Comparison of ENCODE assay signal across 8 cellular contexts in the genomic region with DNA sequence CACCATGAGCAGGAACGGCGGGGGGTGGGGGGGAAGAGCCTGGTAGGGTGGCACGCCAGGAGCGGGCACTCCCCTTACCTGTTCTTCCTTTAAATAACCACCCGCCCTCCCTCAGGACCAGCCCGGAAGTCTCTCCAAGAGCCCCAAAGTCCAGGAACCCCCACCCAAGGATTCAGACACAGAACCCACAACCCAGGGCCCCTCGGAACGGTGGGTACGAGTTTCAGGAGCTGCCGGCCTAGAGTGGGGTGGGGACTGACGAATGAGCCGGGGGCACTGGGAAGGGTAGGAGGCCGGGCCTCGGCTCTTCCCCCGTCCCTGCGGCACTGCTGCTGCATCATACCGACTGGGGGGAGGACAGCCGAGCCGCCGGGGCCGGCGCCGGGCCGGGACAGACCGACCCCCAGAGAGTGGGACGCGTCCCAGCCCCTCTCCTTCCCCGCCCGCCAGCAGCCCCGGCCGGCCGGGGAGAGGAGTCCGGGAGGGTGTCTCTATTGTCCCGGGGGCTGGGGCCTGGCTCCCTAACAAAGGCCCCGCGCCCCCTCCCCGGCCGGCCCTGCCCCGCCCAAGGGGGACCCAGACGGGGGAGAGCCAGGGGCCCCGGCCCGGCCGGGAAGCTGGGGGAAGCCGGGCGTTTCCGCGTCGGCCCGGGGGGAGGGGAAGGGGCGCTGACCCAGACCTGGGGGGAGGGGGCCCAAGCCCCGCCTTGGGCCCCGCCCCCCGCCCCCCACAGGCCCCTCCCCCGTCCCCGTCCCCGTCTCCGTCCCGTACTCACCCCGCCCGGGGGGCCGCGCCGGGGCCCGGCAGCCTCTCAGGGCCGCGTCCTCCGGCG. TPM values are rescaled to one million over a fixed set of nuclear protein-coding genes. Genes with fewer than 3 reads are reported as not detected.
A peak's percentile ranks its signal among the peaks of the same experiment; 100 is the strongest.
DNase-seq lines count a peak whose midpoint lies in the region; ATAC-seq and TF ChIP-seq lines count a peak whose summit lies in the region.

No MANE protein-coding gene starts in this region.

- ATAC-seq in GM19328 (IDR thresholded peaks at IDR 0.05; ENCODE audit: unreplicated experiment) (peak; percentile 15), HG03432 (IDR thresholded peaks at IDR 0.05; ENCODE audit: unreplicated experiment) (peak; percentile 33)
- peak; percentile 11 for ATAC-seq in activated naive CD8-positive, alpha-beta T cell treated with anti-CD3 and anti-CD28 coated beads, Interleukin-2, amount 10 ng/mL, durations not matched to agents 7 days and 5 days (ENCODE audit: low read depth)

- H3K36me3 Mint-ChIP-seq in activated naive CD8-positive, alpha-beta T cell treated with anti-CD3 and anti-CD28 coated beads, Interleukin-2, amount 10 ng/mL, durations not matched to agents 7 days and 5 days: peaks cover 9% of the 10 kb centered on the region

- no peaks in the 10 kb centered on the region for H3K27me3 Mint-ChIP-seq in activated naive CD8-positive, alpha-beta T cell treated with anti-CD3 and anti-CD28 coated beads, Interleukin-2, amount 10 ng/mL, durations not matched to agents 7 days and 5 days

- H3K4me2 ChIP-seq in BLaER1: peak overlapping the region; percentile 94

- H3K9me3 ChIP-seq in BLaER1 (no peaks in the 10 kb centered on the region), ovary (no peaks in the 10 kb centered on the region)

- no peak for TF ChIP-seq CTCF in ovary (IDR thresholded peaks at IDR 0.05)

- H3K4me3 ChIP-seq in BLaER1 (peak overlapping the region; percentile 96), ovary (peak overlapping the region; percentile 83)

- H3K27me3 ChIP-seq in BLaER1: no peaks in the 10 kb centered on the region
- no peaks in the 10 kb centered on the region for H3K27me3 ChIP-seq in ovary

- H3K27ac ChIP-seq in BLaER1 (peak overlapping the region; percentile 96), ovary (peak overlapping the region; percentile 94 to 95)

- H3K4me1 ChIP-seq in BLaER1: peaks cover 51% of the 10 kb centered on the region
- H3K4me1 ChIP-seq in ovary (ENCODE audit: insufficient read depth): no peaks in the 10 kb centered on the region

- H3K4me1 Mint-ChIP-seq in activated naive CD8-positive, alpha-beta T cell treated with anti-CD3 and anti-CD28 coated beads, Interleukin-2, amount 10 ng/mL, durations not matched to agents 7 days and 5 days: peaks cover 43% of the 10 kb centered on the region

- peaks cover 30% of the 10 kb centered on the region for H4K20me1 ChIP-seq in BLaER1

- POLR2A ChIA-PET in activated naive CD8-positive, alpha-beta T cell treated with anti-CD3 and anti-CD28 coated beads, Interleukin-2, amount 10 ng/mL, durations not matched to agents 7 days and 5 days (lab: Charles Lee): interaction anchor here (0.5 to 4.6 kb wide), 13 partner anchors 9 to 945 kb away, joined by 3 to 56 read pairs (median 9); partner anchors contain the start of genes GRN, SLC25A39 and TMUB2

- peak overlapping the region; percentile 95 for H3K4me3 Mint-ChIP-seq in activated naive CD8-positive, alpha-beta T cell treated with anti-CD3 and anti-CD28 coated beads, Interleukin-2, amount 10 ng/mL, durations not matched to agents 7 days and 5 days

- peak overlapping the region; percentile 97 for H3K9ac ChIP-seq in BLaER1

- H3K36me3 ChIP-seq in BLaER1 (peaks cover 37% of the 10 kb centered on the region), ovary (no peaks in the 10 kb centered on the region)

- no peaks in the 10 kb centered on the region for H3K9me3 Mint-ChIP-seq in activated naive CD8-positive, alpha-beta T cell treated with anti-CD3 and anti-CD28 coated beads, Interleukin-2, amount 10 ng/mL, durations not matched to agents 7 days and 5 days

- peak; percentile 10 for TF ChIP-seq POLR2A in ovary (IDR thresholded peaks at IDR 0.05)

- intact Hi-C loops in cardiac septum (cut with DNase I): no loop called here
- intact Hi-C loops in ovary (cut with DNase I): no loop called here

- WGBS in ovary, 3 donors: 0 to 1% (median 0%) methylated on average over 27 to 63 of the region's 68 CpGs

- peak overlapping the region; percentile 95 for H3K27ac Mint-ChIP-seq in activated naive CD8-positive, alpha-beta T cell treated with anti-CD3 and anti-CD28 coated beads, Interleukin-2, amount 10 ng/mL, durations not matched to agents 7 days and 5 days

- DNase-seq in SK-N-DZ (ENCODE audit: low spot score) (peak; percentile 47), cardiac septum (ENCODE audit: low spot score) (peak; percentile 89), ovary (peak; percentile 61 to 79 (median 75)), NCI-H187 (lab: John Stamatoyannopoulos, UW) (no peak)
- DNase-seq in activated naive CD8-positive, alpha-beta T cell treated with anti-CD3 and anti-CD28 coated beads, Interleukin-2, amount 10 ng/mL, durations not matched to agents 7 days and 5 days: peak; percentile 78

- TF ChIP-seq EP300 in ovary (IDR thresholded peaks at IDR 0.05): no peak

RNA-seq across cellular contexts. Expression of gene ATXN7L3, which starts 0.7 kb away (rescaled TPM):
- 65.3 and 79.4 TPM in 2 replicates for polyA plus RNA-seq in SK-N-DZ (2014; cell fraction: cytosol; rRNA removed)
- polyA plus RNA-seq in SK-N-DZ (2014; cell fraction: nucleus; rRNA removed): 83.0 and 87.0 TPM in 2 replicates
- total RNA-seq in activated naive CD8-positive, alpha-beta T cell treated with anti-CD3 and anti-CD28 coated beads, Interleukin-2, amount 10 ng/mL, durations not matched to agents 7 days and 5 days: 100 to 1,000 TPM; 116 TPM
- 37.8 TPM for total RNA-seq in cardiac septum
- 10 to 100 TPM; 25.3 to 97.4 (median 72.6) TPM for total RNA-seq in ovary
- 10 to 100 TPM; 33.6 to 45.1 TPM for polyA plus RNA-seq in ovary

RNA-seq across cellular contexts. Expression of gene TMUB2, which starts 12.2 kb away (rescaled TPM):
- polyA plus RNA-seq in SK-N-DZ (2014; cell fraction: cytosol; rRNA removed): 29.7 and 31.6 TPM in 2 replicates
- polyA plus RNA-seq in SK-N-DZ (2014; cell fraction: nucleus; rRNA removed): 48.7 and 55.7 TPM in 2 replicates
- 10 to 100 TPM; 38.3 to 42.5 TPM for total RNA-seq in activated naive CD8-positive, alpha-beta T cell treated with anti-CD3 and anti-CD28 coated beads, Interleukin-2, amount 10 ng/mL, durations not matched to agents 7 days and 5 days
- 20.5 TPM for total RNA-seq in cardiac septum
- 10 to 100 TPM; 18.7 to 37.0 (median 28.6) TPM for total RNA-seq in ovary
- 10 to 100 TPM; 22.5 to 36.8 TPM for polyA plus RNA-seq in ovary

RNA-seq across cellular contexts. Expression of gene UBTF, which starts 20.5 kb away (rescaled TPM):
- 52.6 and 55.7 TPM in 2 replicates for polyA plus RNA-seq in SK-N-DZ (2014; cell fraction: cytosol; rRNA removed)
- polyA plus RNA-seq in SK-N-DZ (2014; cell fraction: nucleus; rRNA removed): 53.9 and 65.9 TPM in 2 replicates
- 100 to 1,000 TPM; 183 to 200 TPM for total RNA-seq in activated naive CD8-positive, alpha-beta T cell treated with anti-CD3 and anti-CD28 coated beads, Interleukin-2, amount 10 ng/mL, durations not matched to agents 7 days and 5 days
- total RNA-seq in cardiac septum: 53.1 TPM
- 100 to 1,000 TPM in 1 of 7 donors, 10 to 100 TPM in 6; 29.6 to 128 (median 81.5) TPM for total RNA-seq in ovary
- polyA plus RNA-seq in ovary: 10 to 100 TPM; 44.1 to 85.1 TPM

RNA-seq across cellular contexts. Expression of gene ASB16, which starts 28.4 kb away (rescaled TPM):
- 0.57 TPM in 1 of 2 replicates, not detected in the other for polyA plus RNA-seq in SK-N-DZ (2014; cell fraction: cytosol; rRNA removed)
- 0.16 and 0.39 TPM in 2 replicates for polyA plus RNA-seq in SK-N-DZ (2014; cell fraction: nucleus; rRNA removed)
- under 1 TPM; 0.19 to 0.51 TPM for total RNA-seq in activated naive CD8-positive, alpha-beta T cell treated with anti-CD3 and anti-CD28 coated beads, Interleukin-2, amount 10 ng/mL, durations not matched to agents 7 days and 5 days
- total RNA-seq in cardiac septum: 8.9 TPM
- total RNA-seq in ovary: 1 to 10 TPM in 3 of 7 donors, under 1 TPM in 3, not detected in 1; 0.24 to 1.8 (median 0.98) TPM
- 1 to 10 TPM in 1 of 2 donors, under 1 TPM in 1; 0.10 to 1.3 TPM for polyA plus RNA-seq in ovary

RNA-seq across cellular contexts. Expression of gene HROB, which starts 57.2 kb away (rescaled TPM):
- polyA plus RNA-seq in SK-N-DZ (2014; cell fraction: cytosol; rRNA removed): 13.8 and 14.9 TPM in 2 replicates
- 11.7 and 14.3 TPM in 2 replicates for polyA plus RNA-seq in SK-N-DZ (2014; cell fraction: nucleus; rRNA removed)
- total RNA-seq in activated naive CD8-positive, alpha-beta T cell treated with anti-CD3 and anti-CD28 coated beads, Interleukin-2, amount 10 ng/mL, durations not matched to agents 7 days and 5 days: 10 to 100 TPM; 13.2 to 14.3 TPM
- total RNA-seq in cardiac septum: 0.65 TPM
- total RNA-seq in ovary: 1 to 10 TPM in 3 of 7 donors, under 1 TPM in 4; 0.86 to 6.3 (median 0.97) TPM
- polyA plus RNA-seq in ovary: 1 to 10 TPM; 1.0 TPM

Comparison
In these comparisons a context has a peak if more than half of its experiments do, and no peak if none do; other contexts are left out.
1. DNase-seq: peak in SK-N-DZ (single experiment), activated naive CD8-positive, alpha-beta T cell treated with anti-CD3 and anti-CD28 coated beads, Interleukin-2, amount 10 ng/mL, durations not matched to agents 7 days and 5 days (single experiment), cardiac septum (single experiment) and ovary (5 of 5); none in NCI-H187 (0 of 2).
2. Peak in every context shown above with its lines, with median percentiles within 50 percentile points of each other: ATAC-seq.